ENCODE assay signal across 21 cellular contexts in the genomic region with DNA sequence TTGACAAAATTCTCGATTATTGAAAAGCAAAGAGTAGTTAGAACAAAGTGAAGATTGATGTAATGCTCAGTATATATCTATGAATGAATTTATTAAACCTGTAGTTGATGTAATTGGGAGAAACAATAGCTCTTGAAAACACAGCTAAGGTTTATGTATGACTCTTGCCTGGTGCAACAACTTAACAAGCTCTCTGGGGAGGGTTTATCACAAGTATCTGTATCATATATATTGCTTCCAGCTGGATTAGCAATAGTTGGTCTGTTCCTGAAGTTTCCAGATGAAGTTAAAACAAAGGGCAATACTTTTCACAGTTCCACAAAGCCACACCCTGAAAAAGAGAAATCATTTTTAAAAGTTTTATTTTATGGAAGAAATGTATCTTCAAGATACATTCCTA.
"Had no signal": no experiment of that assay in that cellular context is flagged by ENCODE, and none has a peak within 500 bp of the region (broad histone marks: within the 10 kb centered on the region; RNA-seq: fewer than 3 reads in every experiment).

No MANE protein-coding gene starts in this region.

- H3K27ac ChIP-seq: HL-60, KMS-11, RWPE1, SJCRH30 had no signal

- H3K9ac ChIP-seq: KMS-11 had no signal

- DNase-seq: Kasumi-1, MM.1S, NCI-H1092 treated with DMSO at 0.1 percent for 48 hours, NCI-H1436, NCI-H1694, NCI-H187 treated with DMSO at 0.1 percent for 48 hours, NCI-H2029 treated with DMSO at 0.1 percent for 48 hours, NCI-H2107, NCI-H226, NCI-H446, NCI-H510A, NCI-H524 treated with DMSO at 0.1 percent for 48 hours, NCI-H69, NCI-H774, SHP77, SJCRH30 had no signal

- H3K4me1 ChIP-seq: SJCRH30 had no signal

- H3K27me3 ChIP-seq: SJCRH30 had no signal

- H3K9me3 ChIP-seq: SJCRH30 had no signal

- ATAC-seq: K562, SK-N-SH treated with all-trans-retinoic acid at 6 μM for 48 hours had no signal

- H3K36me3 ChIP-seq: SJCRH30 had no signal

- H3K4me3 ChIP-seq: K562, SJCRH30 had no signal
